In the genomic region with DNA sequence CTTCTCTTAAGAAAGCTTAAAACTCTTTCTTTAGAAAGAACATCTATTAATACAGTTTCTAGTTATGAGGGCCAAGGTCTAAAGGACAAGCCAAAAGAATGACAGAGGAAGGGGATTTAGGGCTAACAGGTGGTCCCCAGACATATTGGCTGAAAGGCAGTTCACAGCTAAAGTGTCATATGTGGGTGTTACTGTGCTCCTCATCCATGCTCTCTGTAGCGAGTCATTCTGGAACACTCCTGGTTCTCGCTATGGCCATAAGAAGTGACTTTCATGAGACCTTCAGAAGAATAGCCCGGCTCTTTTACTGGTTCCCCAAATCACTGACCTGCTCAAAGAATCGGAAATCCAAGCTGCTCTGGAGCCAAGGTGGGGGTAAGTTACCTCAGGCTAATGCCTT, we compare ENCODE assay signal across 19 cellular contexts.
"Had no signal": no experiment of that assay in that cellular context is flagged by ENCODE, and none has a peak within 500 bp of the region (broad histone marks: within the 10 kb centered on the region; RNA-seq: fewer than 3 reads in every experiment).

No MANE protein-coding gene starts in this region.

- H3K27ac ChIP-seq: HL-60, SJSA1, SK-N-MC had no signal

- H3K9me3 ChIP-seq: MG63, SJSA1 had no signal

- H3K36me3 ChIP-seq: SJSA1 had no signal

- H3K27me3 ChIP-seq: MG63, SJSA1 had no signal

- H3K4me3 ChIP-seq: MG63, SJSA1, SK-N-MC had no signal

- DNase-seq: KBM-7, MG63, NCI-H1092, NCI-H1105 treated with DMSO at 0.1 percent for 48 hours, NCI-H1417 treated with DMSO at 0.1 percent for 48 hours, NCI-H146, NCI-H1694 treated with DMSO at 0.1 percent for 48 hours, NCI-H1930, NCI-H2171 treated with DMSO at 0.1 percent for 48 hours, NCI-H345, NCI-H446 treated with DMSO at 0.1 percent for 48 hours, NCI-H510A treated with DMSO at 0.1 percent for 48 hours, NCI-H526, Right ventricle myocardium superior, RPMI8226, SIG-M5 had no signal

- H3K4me1 ChIP-seq: SJSA1 had no signal
